Comparison of ENCODE assay signal across 7 cellular contexts in genomic region chr11:13776134-13776815, GRCh38.
A peak's percentile ranks its signal among the peaks of the same experiment; 100 is the strongest.
DNase-seq lines count a peak whose midpoint lies in the region; ATAC-seq and TF ChIP-seq lines count a peak whose summit lies in the region.

No MANE protein-coding gene starts in this region.

- H3K27me3 Mint-ChIP-seq in naive B cell = peaks cover 9 to 11% (median 10%) of the 10 kb centered on the region in 3 donors

- H3K4me1 Mint-ChIP-seq in naive B cell = peaks cover 3 to 6% (median 5%) of the 10 kb centered on the region in 3 donors

- H3K4me3 ChIP-seq in LNCaP clone FGC (ENCODE audit: low read depth, low read length) = no peak overlapping the region
- H3K4me3 ChIP-seq in MG63 = no peak overlapping the region

- H3K9me3 Mint-ChIP-seq in naive B cell = no peaks in the 10 kb centered on the region

- no peaks in the 10 kb centered on the region for H3K9me3 ChIP-seq in MG63

- peak; percentile 45 to 47 for ATAC-seq in naive B cell (ENCODE audit: low read depth in 2 of 2)
- no peak for ATAC-seq in left ventricle myocardium superior

- no peaks in the 10 kb centered on the region for H3K36me3 ChIP-seq in MG63

- DNase-seq in ELR (ENCODE audit: low read depth) = peak; percentile 23
- DNase-seq in LNCaP clone FGC (ENCODE audit: low read depth) = no peak
- peak; percentile 41 for DNase-seq in activated CD8-positive, alpha-beta memory T cell treated with anti-CD3 and anti-CD28 coated beads, Interleukin-2, amount 50 U/mL, for 4 hours
- peak; percentile 3 for DNase-seq in naive B cell
- no peak for DNase-seq in effector CD8-positive, alpha-beta T cell (lab: John Stamatoyannopoulos, UW)
- no peak for DNase-seq in MG63
- no peak for DNase-seq in left ventricle myocardium superior

- peak; percentile 25; the same call in 1 of the 2 replicates for TF ChIP-seq CTCF in LNCaP clone FGC (IDR thresholded peaks at IDR 0.05; ENCODE audit: control insufficient read depth, extremely low read depth, insufficient read depth)

- no peaks in the 10 kb centered on the region for H3K36me3 Mint-ChIP-seq in naive B cell

- intact Hi-C loops in left ventricle myocardium superior (cut with micrococcal nuclease) = loop anchor here (10.0 kb wide), 1 partner anchor 479 kb away; no protein-coding TSS in a partner anchor

- no peak overlapping the region for H3K4me3 Mint-ChIP-seq in naive B cell

- peak overlapping the region in 1 of 6 donors; percentile 7 for H3K27ac Mint-ChIP-seq in naive B cell

- no peaks in the 10 kb centered on the region for H3K27me3 ChIP-seq in MG63

Comparison
In these comparisons a context has a peak if more than half of its experiments do, and no peak if none do; other contexts are left out.
1. DNase-seq: peak in ELR (single experiment), activated CD8-positive, alpha-beta memory T cell treated with anti-CD3 and anti-CD28 coated beads, Interleukin-2, amount 50 U/mL, for 4 hours (single experiment) and naive B cell (single experiment); none in LNCaP clone FGC (single experiment), effector CD8-positive, alpha-beta T cell (single experiment), MG63 (single experiment) and left ventricle myocardium superior (single experiment).